ENCODE assay signal across 18 cellular contexts in genomic region chr1:44422161-44422560, GRCh38. TPM values are rescaled to one million over a fixed set of nuclear protein-coding genes. Genes with fewer than 3 reads are reported as not detected.
DNase-seq lines count a peak whose midpoint lies in the region; ATAC-seq and TF ChIP-seq lines count a peak whose summit lies in the region.
"Had no signal": no experiment of that assay in that cellular context is flagged by ENCODE, and none has a peak within 500 bp of the region (broad histone marks: within the 10 kb centered on the region; RNA-seq: fewer than 3 reads in every experiment).

No MANE protein-coding gene starts in this region.

- 49% methylated on average over 6 of the region's 6 CpGs for WGBS in smooth muscle cell (ENCODE audit: low lambda C conversion rate)

- no peaks in the 10 kb centered on the region; the same call in 1 of the 2 replicates for H3K9me2 ChIP-seq in PC-9 (ENCODE audit: insufficient read depth)

- no peak overlapping the region for H3K4me3 ChIP-seq in Panc1 (ENCODE audit: low read depth in 2 of 2, low read length in 2 of 2)
- no peak overlapping the region for H3K4me3 ChIP-seq in skeletal muscle tissue (ENCODE audit: low read length in 3 of 3)
- H3K4me3 ChIP-seq in smooth muscle cell = no peak overlapping the region
- no peak overlapping the region for H3K4me3 ChIP-seq in PC-9
- H3K4me3 ChIP-seq in uterus = no peak overlapping the region
- H3K4me3 ChIP-seq: cardiac muscle cell had no signal

- intact Hi-C loops in Panc1 (cut with micrococcal nuclease; ENCODE audit: unreplicated experiment) (no loop called here), PC-9 (cut with micrococcal nuclease; ENCODE audit: unreplicated experiment) (no loop called here), uterus (cut with DNase I; ENCODE audit: low total_unique reads) (no loop called here)

- POLR2A ChIA-PET in Panc1 (lab: Charles Lee) = no interaction called here
- POLR2A ChIA-PET in PC-9 (lab: Charles Lee; ENCODE audit: unreplicated experiment) = no interaction called here

- no peaks in the 10 kb centered on the region for H3F3A ChIP-seq in smooth muscle cell (ENCODE audit: low read depth)
- H3F3A ChIP-seq in PC-9 (ENCODE audit: insufficient read depth, low read depth) = no peaks in the 10 kb centered on the region

- ATAC-seq in Panc1 = no peak
- ATAC-seq: activated CD8-positive, alpha-beta T cell treated with anti-CD3 and anti-CD28 coated beads for 36 hours; foreskin keratinocyte; left colon had no signal

- in situ Hi-C loops in Panc1 (cut with HindIII; ENCODE audit: low pct_unique_long_range_greater_than_20kb, low sequenced_read_pairs) = no loop called here

- H3K36me3 Mint-ChIP-seq in glutamatergic neuron (ENCODE audit: unreplicated experiment) = no peaks in the 10 kb centered on the region

- peak overlapping the region; percentile 77 for H3K27ac ChIP-seq in Panc1 (ENCODE audit: low read length)
- peak overlapping the region; percentile 33 for H3K27ac ChIP-seq in skeletal muscle tissue (ENCODE audit: low read depth, low read length)
- no peak overlapping the region for H3K27ac ChIP-seq in smooth muscle cell (ENCODE audit: low read depth)
- no peak overlapping the region for H3K27ac ChIP-seq in PC-9
- H3K27ac ChIP-seq in uterus = no peak overlapping the region
- H3K27ac ChIP-seq: cardiac muscle cell, foreskin keratinocyte had no signal

- peaks cover 3% of the 10 kb centered on the region for H3K27me3 Mint-ChIP-seq in glutamatergic neuron (ENCODE audit: unreplicated experiment)

- DNase-seq in NCI-H82 (lab: John Stamatoyannopoulos, UW) = peak; percentile 37
- no peak for DNase-seq in NCI-H82 treated with DMSO at 0.1 percent for 48 hours (lab: John Stamatoyannopoulos, UW; ENCODE audit: unreplicated experiment)
- no peak for DNase-seq in Panc1 (ENCODE audit: low read depth, low spot score)
- no peak for DNase-seq in glutamatergic neuron
- no peak for DNase-seq in smooth muscle cell (lab: John Stamatoyannopoulos, UW; ENCODE audit: unreplicated experiment)
- no peak for DNase-seq in PC-9
- no peak for DNase-seq in uterus
- DNase-seq: 8988T; activated CD8-positive, alpha-beta T cell treated with anti-CD3 and anti-CD28 coated beads for 36 hours; activated naive CD4-positive, alpha-beta T cell; activated T-cell treated with anti-CD3 and anti-CD28 coated beads, Interleukin-2, amount 50 U/mL, for 1 hour; erythroblast; foreskin keratinocyte; left colon; NCI-H774; stimulated activated CD4-positive, alpha-beta T cell treated with anti-CD3 and anti-CD28 coated beads, Interleukin-12 subunit alpha, Interleukin-12 subunit beta, amount 100 ng/mL, for 4 hours had no signal

- no peaks in the 10 kb centered on the region for H3K79me2 ChIP-seq in smooth muscle cell (ENCODE audit: low read depth)
- H3K79me2 ChIP-seq in PC-9 (ENCODE audit: low read depth) = no peaks in the 10 kb centered on the region

- peaks cover 31% of the 10 kb centered on the region for H3K4me1 Mint-ChIP-seq in glutamatergic neuron (ENCODE audit: low read depth, unreplicated experiment)

- peaks cover 3% of the 10 kb centered on the region for H3K9me3 Mint-ChIP-seq in glutamatergic neuron (ENCODE audit: unreplicated experiment)
- H3K9me3 Mint-ChIP-seq: activated CD8-positive, alpha-beta T cell treated with anti-CD3 and anti-CD28 coated beads for 36 hours had no signal

- TF ChIP-seq CTCF in Panc1 (IDR thresholded peaks at IDR 0.05) (no peak), glutamatergic neuron (IDR thresholded peaks at IDR 0.05; ENCODE audit: partially characterized antibody, unreplicated experiment) (no peak), smooth muscle cell (IDR thresholded peaks at IDR 0.05; ENCODE audit: borderline replicate concordance, insufficient read depth, poor library complexity, severe bottlenecking) (no peak), PC-9 (conservative IDR thresholded peaks at IDR 0.05) (no peak), uterus (IDR thresholded peaks at IDR 0.05) (no peak)

- no peak for TF ChIP-seq POLR2A in uterus (IDR thresholded peaks at IDR 0.05)

- no peaks in the 10 kb centered on the region for H3K36me3 ChIP-seq in Panc1 (ENCODE audit: control insufficient read depth, insufficient read depth, low read length)
- H3K36me3 ChIP-seq in skeletal muscle tissue (ENCODE audit: control insufficient read depth in 3 of 3, insufficient read depth in 3 of 3, low read length in 3 of 3) = no peaks in the 10 kb centered on the region
- H3K36me3 ChIP-seq in smooth muscle cell (ENCODE audit: low read depth) = no peaks in the 10 kb centered on the region
- no peaks in the 10 kb centered on the region for H3K36me3 ChIP-seq in PC-9 (ENCODE audit: low read depth)
- no peaks in the 10 kb centered on the region for H3K36me3 ChIP-seq in uterus
- H3K36me3 ChIP-seq: cardiac muscle cell had no signal

- H4K20me1 ChIP-seq in smooth muscle cell (ENCODE audit: low read depth) (no peaks in the 10 kb centered on the region), PC-9 (ENCODE audit: insufficient read depth) (no peaks in the 10 kb centered on the region)

- BruUV-seq in Panc1 (replicated peaks; lab: Mats Ljungman, UMichigan) (no TSS peak), PC-9 (replicated peaks; lab: Mats Ljungman, UMichigan) (no TSS peak)

- no peak overlapping the region for H2AFZ ChIP-seq in smooth muscle cell (ENCODE audit: low read depth)
- H2AFZ ChIP-seq in PC-9 = no peak overlapping the region

- H3K27me3 ChIP-seq in Panc1 (ENCODE audit: control insufficient read depth, insufficient read depth, low read length) = no peaks in the 10 kb centered on the region
- H3K27me3 ChIP-seq in skeletal muscle tissue (ENCODE audit: control insufficient read depth in 3 of 3, insufficient read depth in 3 of 3, low read length in 3 of 3) = peaks cover 47 to 54% (median 53%) of the 10 kb centered on the region in 3 donors
- H3K27me3 ChIP-seq in smooth muscle cell (ENCODE audit: low read depth) = peaks cover 69% of the 10 kb centered on the region
- H3K27me3 ChIP-seq in PC-9 (ENCODE audit: insufficient read depth, low read depth) = no peaks in the 10 kb centered on the region
- peaks cover 12 to 32% of the 10 kb centered on the region in 2 donors for H3K27me3 ChIP-seq in uterus

- H3K27ac Mint-ChIP-seq in glutamatergic neuron (ENCODE audit: unreplicated experiment) = peak overlapping the region; percentile 90
- H3K27ac Mint-ChIP-seq: activated CD8-positive, alpha-beta T cell treated with anti-CD3 and anti-CD28 coated beads for 36 hours had no signal

- no peak overlapping the region for H3K4me2 ChIP-seq in smooth muscle cell
- no peak overlapping the region for H3K4me2 ChIP-seq in PC-9

- peaks cover 37% of the 10 kb centered on the region for H3K4me1 ChIP-seq in Panc1 (ENCODE audit: control insufficient read depth, insufficient read depth, low read length)
- peaks cover 18 to 27% (median 21%) of the 10 kb centered on the region in 3 donors for H3K4me1 ChIP-seq in skeletal muscle tissue (ENCODE audit: control insufficient read depth in 3 of 3, insufficient read depth in 3 of 3, low read length in 3 of 3)
- peaks cover 28% of the 10 kb centered on the region for H3K4me1 ChIP-seq in smooth muscle cell (ENCODE audit: low read depth)
- H3K4me1 ChIP-seq in PC-9 (replicated peaks; ENCODE audit: insufficient read depth) = no peaks in the 10 kb centered on the region
- peaks cover 0 to 8% of the 10 kb centered on the region in 2 donors for H3K4me1 ChIP-seq in uterus

- CTCF ChIA-PET in Panc1 (lab: Charles Lee) = no interaction called here
- CTCF ChIA-PET in PC-9 (lab: Charles Lee) = no interaction called here

- H3K9me3 ChIP-seq in Panc1 (ENCODE audit: control insufficient read depth, insufficient read depth, low read depth, low read length) = no peaks in the 10 kb centered on the region
- H3K9me3 ChIP-seq in skeletal muscle tissue (ENCODE audit: control insufficient read depth in 3 of 3, low read length in 3 of 3) = no peaks in the 10 kb centered on the region
- H3K9me3 ChIP-seq in smooth muscle cell (replicated peaks; ENCODE audit: low read depth) = no peaks in the 10 kb centered on the region
- no peaks in the 10 kb centered on the region for H3K9me3 ChIP-seq in PC-9 (ENCODE audit: insufficient read depth, low read depth)
- H3K9me3 ChIP-seq in uterus = no peaks in the 10 kb centered on the region

- peak overlapping the region; percentile 63 for H3K4me3 Mint-ChIP-seq in glutamatergic neuron (ENCODE audit: unreplicated experiment)
- H3K4me3 Mint-ChIP-seq: activated CD8-positive, alpha-beta T cell treated with anti-CD3 and anti-CD28 coated beads for 36 hours had no signal

- H3K9ac ChIP-seq in skeletal muscle tissue (ENCODE audit: low read depth in 1 of 3, low read length in 3 of 3) = no peak overlapping the region
- no peak overlapping the region for H3K9ac ChIP-seq in smooth muscle cell (ENCODE audit: low read depth)

RNA-seq across cellular contexts. Expression of gene RNF220, which starts 17.1 kb away (rescaled TPM):
- total RNA-seq in Panc1 (2021; ENCODE audit: unreplicated experiment) (64.9 TPM), glutamatergic neuron (ENCODE audit: unreplicated experiment) (99.4 TPM), skeletal muscle tissue (25.1 TPM), smooth muscle cell (37.8 and 65.8 TPM in 2 replicates), PC-9 (2021) (82.9 and 86.3 TPM in 2 replicates), uterus (10 to 100 TPM; 22.0 to 94.3 (median 49.4) TPM)
- 111 TPM for polyA plus RNA-seq in Panc1 (2012; ENCODE audit: insufficient read length)
- polyA plus RNA-seq in smooth muscle cell = 71.1 and 82.4 TPM in 2 replicates

Comparison
In these comparisons a context has a peak if more than half of its experiments do, and no peak if none do; other contexts are left out.
1. H3K27ac ChIP-seq: peak in Panc1 (single experiment) and skeletal muscle tissue (single experiment); none in smooth muscle cell (single experiment), PC-9 (single experiment) and uterus (0 of 2).